ENCODE assay signal across 8 cellular contexts in genomic region chr6:106360989-106361430, GRCh38. TPM values are rescaled to one million over a fixed set of nuclear protein-coding genes. Genes with fewer than 3 reads are reported as not detected.
A peak's percentile ranks its signal among the peaks of the same experiment; 100 is the strongest.
DNase-seq lines count a peak whose midpoint lies in the region; ATAC-seq, FAIRE-seq and TF ChIP-seq lines count a peak whose summit lies in the region.

No MANE protein-coding gene starts in this region.

- no peak for FAIRE-seq in kidney (lab: Jason Lieb, UNC)

- H3K27me3 ChIP-seq in BJ (ENCODE audit: control insufficient read depth, insufficient read depth, low read length), result peaks cover 14% of the 10 kb centered on the region
- H3K27me3 ChIP-seq in ascending aorta, result peaks cover 9% of the 10 kb centered on the region

- intact Hi-C loops in ascending aorta (cut with DNase I), result loop anchor here (10.0 kb wide), 1 partner anchor 204 kb away; no protein-coding TSS in a partner anchor
- intact Hi-C loops in kidney (cut with DNase I), result no loop called here

- DNase-seq in BJ (ENCODE audit: low read depth) (no peak), NCI-H526 treated with DMSO at 0.1 percent for 48 hours (lab: John Stamatoyannopoulos, UW) (peak; percentile 63), ascending aorta (ENCODE audit: low spot score in 2 of 2) (no peak), kidney (peak; percentile 75), HEK293T (ENCODE audit: extremely low spot score) (no peak)
- peak; percentile 3 to 9 for DNase-seq in stimulated activated CD4-positive, alpha-beta T cell treated with anti-CD3 and anti-CD28 coated beads, Interleukin-4, amount 100 ng/mL, for 4 hours

- ATAC-seq in GM21619 (IDR thresholded peaks at IDR 0.05; ENCODE audit: unreplicated experiment), result peak; percentile 43
- no peak for ATAC-seq in GM18858 (IDR thresholded peaks at IDR 0.05; ENCODE audit: unreplicated experiment)

- CTCF ChIA-PET in BJ (lab: Yijun Ruan, JAX) (interaction anchor here (0.6 to 5.0 kb wide), 21 partner anchors 10 to 1271 kb away, joined by 3 to 33 read pairs (median 4); partner anchors contain the start of gene ATG5), HEK293T (lab: Yijun Ruan, JAX) (interaction anchor here (0.6 to 1.9 kb wide), 8 partner anchors 8 to 223 kb away, joined by 3 to 8 read pairs (median 4); no protein-coding TSS in a partner anchor)

- H3K27ac ChIP-seq in ascending aorta (no peak overlapping the region), kidney (ENCODE audit: low read depth in 2 of 2, low read length in 2 of 2) (peak overlapping the region; percentile 33 to 41)

- H3K9ac ChIP-seq in kidney (ENCODE audit: low read length in 2 of 2), result peak overlapping the region; percentile 20 to 58

- H3K4me3 ChIP-seq in BJ (ENCODE audit: low read depth, low read length), result peak overlapping the region; percentile 35
- H3K4me3 ChIP-seq in ascending aorta, result peak overlapping the region; percentile 59 to 61
- peak overlapping the region; percentile 55 for H3K4me3 ChIP-seq in kidney (ENCODE audit: low read length in 2 of 2)

- H3K9me3 ChIP-seq in ascending aorta (no peaks in the 10 kb centered on the region), kidney (ENCODE audit: control insufficient read depth in 1 of 2, low read length in 2 of 2) (no peaks in the 10 kb centered on the region)

- TF ChIP-seq CTCF in BJ (IDR thresholded peaks at IDR 0.05; ENCODE audit: insufficient read depth, low read depth, low read length) (no peak), ascending aorta (IDR thresholded peaks at IDR 0.05) (no peak), kidney (IDR thresholded peaks at IDR 0.05; ENCODE audit: borderline replicate concordance, extremely low read depth, insufficient read depth) (no peak)

- POLR2A ChIA-PET in BJ (lab: Charles Lee) (no interaction called here), HEK293T (lab: Yijun Ruan, JAX) (interaction anchor here (1.1 kb wide), 1 partner anchor 35 kb away, joined by 3 read pairs; the partner anchor contains the start of gene ATG5)

- H3K36me3 ChIP-seq in BJ (ENCODE audit: control insufficient read depth, insufficient read depth, low read length), result no peaks in the 10 kb centered on the region
- H3K36me3 ChIP-seq in ascending aorta, result no peaks in the 10 kb centered on the region
- H3K36me3 ChIP-seq in kidney (ENCODE audit: control insufficient read depth in 1 of 2, insufficient read depth in 2 of 2, low read length in 2 of 2), result no peaks in the 10 kb centered on the region

- H3K4me1 ChIP-seq in ascending aorta, result peaks cover 2 to 12% of the 10 kb centered on the region in 2 donors
- H3K4me1 ChIP-seq in kidney (ENCODE audit: control insufficient read depth in 1 of 2, insufficient read depth in 1 of 2, low read depth in 1 of 2, low read length in 2 of 2), result peaks cover 2 to 4% of the 10 kb centered on the region in 2 donors

TF ChIP-seq in HEK293T, 16 proteins besides CTCF, POLR2A, EP300 and RAD21:
- no peak for TF ChIP-seq SP1 (IDR thresholded peaks at IDR 0.05)
- TF ChIP-seq, protein P1, sequence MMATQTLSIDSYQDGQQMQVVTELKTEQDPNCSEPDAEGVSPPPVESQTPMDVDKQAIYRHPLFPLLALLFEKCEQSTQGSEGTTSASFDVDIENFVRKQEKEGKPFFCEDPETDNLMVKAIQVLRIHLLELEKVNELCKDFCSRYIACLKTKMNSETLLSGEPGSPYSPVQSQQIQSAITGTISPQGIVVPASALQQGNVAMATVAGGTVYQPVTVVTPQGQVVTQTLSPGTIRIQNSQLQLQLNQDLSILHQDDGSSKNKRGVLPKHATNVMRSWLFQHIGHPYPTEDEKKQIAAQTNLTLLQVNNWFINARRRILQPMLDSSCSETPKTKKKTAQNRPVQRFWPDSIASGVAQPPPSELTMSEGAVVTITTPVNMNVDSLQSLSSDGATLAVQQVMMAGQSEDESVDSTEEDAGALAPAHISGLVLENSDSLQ (IDR thresholded peaks at IDR 0.05), result no peak
- no peak for TF ChIP-seq FOXK2 (IDR thresholded peaks at IDR 0.05)
- no peak for TF ChIP-seq NFRKB (IDR thresholded peaks at IDR 0.05)
- no peak for TF ChIP-seq ARNT (IDR thresholded peaks at IDR 0.05)
- no peak for TF ChIP-seq FOXM1 (IDR thresholded peaks at IDR 0.05; ENCODE audit: borderline replicate concordance)
- TF ChIP-seq HDGF (IDR thresholded peaks at IDR 0.05; ENCODE audit: borderline replicate concordance), result no peak
TF ChIP-seq in HEK293T: peak in this region for 0.

RNA-seq across cellular contexts. Expression of gene CRYBG1, which starts 0.5 kb away (rescaled TPM):
- polyA plus RNA-seq in BJ (2011; rRNA removed) (0.75 and 1.4 TPM in 2 replicates), kidney (ENCODE audit: insufficient read depth, low read depth, low replicate concordance) (7.0 TPM)
- polyA minus RNA-seq in BJ (2011; rRNA and poly(A)+ RNA removed), result 1.7 TPM in 2 replicates
- total RNA-seq in ascending aorta (6.5 TPM), kidney (32.6 TPM)

RNA-seq across cellular contexts. Expression of gene ATG5, which starts 35.5 kb away (rescaled TPM):
- polyA plus RNA-seq in BJ (2011; rRNA removed) (18.6 and 35.7 TPM in 2 replicates), kidney (ENCODE audit: insufficient read depth, low read depth, low replicate concordance) (26.5 TPM)
- 7.6 and 8.2 TPM in 2 replicates for polyA minus RNA-seq in BJ (2011; rRNA and poly(A)+ RNA removed)
- total RNA-seq in ascending aorta (15.1 TPM), kidney (31.6 TPM)

Comparison
In these comparisons a context has a peak if more than half of its experiments do, and no peak if none do; other contexts are left out.
1. DNase-seq: peak in NCI-H526 treated with DMSO at 0.1 percent for 48 hours (single experiment), kidney (single experiment) and stimulated activated CD4-positive, alpha-beta T cell treated with anti-CD3 and anti-CD28 coated beads, Interleukin-4, amount 100 ng/mL, for 4 hours (2 of 2); none in BJ (single experiment), ascending aorta (0 of 2) and HEK293T (single experiment).
2. H3K27ac ChIP-seq: peak in kidney (2 of 2); none in ascending aorta (0 of 2).
3. Peak in every context shown above with its lines, with median percentiles within 50 percentile points of each other: H3K4me3 ChIP-seq.